Comparison of ENCODE assay signal across 9 cellular contexts in the genomic region with DNA sequence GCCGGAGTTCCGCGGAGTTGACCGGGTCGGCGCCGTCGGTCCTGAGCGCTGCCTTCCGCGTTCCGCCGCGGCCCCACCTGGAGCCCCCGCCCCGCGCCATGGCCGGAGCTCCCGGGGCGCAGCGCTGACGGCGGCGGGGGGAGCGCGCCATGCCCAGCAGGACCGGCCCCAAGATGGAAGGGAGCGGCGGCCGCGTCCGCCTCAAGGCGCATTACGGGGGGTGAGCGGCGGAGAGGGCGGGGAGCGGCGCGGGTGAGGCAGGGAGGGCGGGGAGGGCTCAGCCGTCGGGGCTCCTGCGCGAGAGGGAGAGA. TPM values are rescaled to one million over a fixed set of nuclear protein-coding genes. Genes with fewer than 3 reads are reported as not detected.
DNase-seq lines count a peak whose midpoint lies in the region; TF ChIP-seq lines count a peak whose summit lies in the region.
"Had no signal": no experiment of that assay in that cellular context is flagged by ENCODE, and none has a peak within 500 bp of the region (broad histone marks: within the 10 kb centered on the region; RNA-seq: fewer than 3 reads in every experiment).

No MANE protein-coding gene starts in this region.

- no peaks in the 10 kb centered on the region for H3K36me3 Mint-ChIP-seq in activated CD4-positive, alpha-beta T cell treated with anti-CD3 and anti-CD28 coated beads, Interleukin-2, amount 10 ng/mL, durations not matched to agents 24 days and 14 days (ENCODE audit: low read depth)
- no peaks in the 10 kb centered on the region for H3K36me3 Mint-ChIP-seq in type B pancreatic cell

- TF ChIP-seq CTCF in WERI-Rb-1 (IDR thresholded peaks at IDR 0.05; ENCODE audit: low read depth, low read length) (no peak), stomach (IDR thresholded peaks at IDR 0.05) (no peak), foreskin fibroblast (IDR thresholded peaks at IDR 0.05; ENCODE audit: low read depth, low read length) (no peak), type B pancreatic cell (conservative IDR thresholded peaks at IDR 0.05) (no peak)

- H3K27me3 Mint-ChIP-seq in activated CD4-positive, alpha-beta T cell treated with anti-CD3 and anti-CD28 coated beads, Interleukin-2, amount 10 ng/mL, durations not matched to agents 24 days and 14 days, result peaks cover 40% of the 10 kb centered on the region
- H3K27me3 Mint-ChIP-seq in type B pancreatic cell, result peaks cover 36% of the 10 kb centered on the region

- peak overlapping the region; percentile 53 for H3K27ac ChIP-seq in WERI-Rb-1
- peak overlapping the region; percentile 67 to 86 (median 81) for H3K27ac ChIP-seq in stomach
- H3K27ac ChIP-seq: HL-60 had no signal

- intact Hi-C loops in activated CD4-positive, alpha-beta T cell treated with anti-CD3 and anti-CD28 coated beads, Interleukin-2, amount 10 ng/mL, durations not matched to agents 24 days and 14 days (cut with micrococcal nuclease), result no loop called here
- intact Hi-C loops in stomach (cut with DNase I; ENCODE audit: low total_unique reads), result loop anchor here (5.0 kb wide), 1 partner anchor 103 kb away; no protein-coding TSS in a partner anchor

- 0 to 2% (median 1%) methylated on average over 19 to 45 of the region's 45 CpGs; no CpG with 5 or more reads in 2 of the 5 donors for WGBS in stomach, 5 donors

- no peak for TF ChIP-seq POLR2A in stomach (IDR thresholded peaks at IDR 0.05)

- H3K27ac Mint-ChIP-seq in activated CD4-positive, alpha-beta T cell treated with anti-CD3 and anti-CD28 coated beads, Interleukin-2, amount 10 ng/mL, durations not matched to agents 24 days and 14 days, result no peak overlapping the region
- H3K27ac Mint-ChIP-seq in type B pancreatic cell, result no peak overlapping the region

- peak overlapping the region; percentile 56 for H3K4me3 ChIP-seq in WERI-Rb-1 (ENCODE audit: low read depth, low read length)
- peak overlapping the region; percentile 88 for H3K4me3 ChIP-seq in iPS-18c (ENCODE audit: insufficient read depth, low read depth, low read length)
- H3K4me3 ChIP-seq in stomach, result peak overlapping the region; percentile 62 to 76 (median 70)
- no peak overlapping the region for H3K4me3 ChIP-seq in foreskin fibroblast (ENCODE audit: low read depth in 1 of 2, low read length in 2 of 2)

- H3K9me3 ChIP-seq in WERI-Rb-1 (ENCODE audit: severe bottlenecking) (no peaks in the 10 kb centered on the region), iPS-18c (ENCODE audit: control insufficient read depth, insufficient read depth, low read length) (no peaks in the 10 kb centered on the region), stomach (no peaks in the 10 kb centered on the region)

- DNase-seq in activated CD4-positive, alpha-beta T cell treated with anti-CD3 and anti-CD28 coated beads for 48 hours, result peak; percentile 38
- DNase-seq in activated CD4-positive, alpha-beta T cell treated with anti-CD3 and anti-CD28 coated beads, Interleukin-2, amount 10 ng/mL, durations not matched to agents 24 days and 14 days, result no peak
- peak; percentile 54 for DNase-seq in WERI-Rb-1
- DNase-seq in stomach, result no peak
- DNase-seq in COLO668 (lab: John Stamatoyannopoulos, UW; ENCODE audit: unreplicated experiment), result no peak
- DNase-seq in foreskin fibroblast, result no peak
- no peak for DNase-seq in type B pancreatic cell (ENCODE audit: extremely low spot score, unreplicated experiment)

- peaks cover under 1% of the 10 kb centered on the region; the same call in 1 of the 2 replicates for H3K36me3 ChIP-seq in WERI-Rb-1
- H3K36me3 ChIP-seq in stomach, result peaks cover 0 to 2% (median 1%) of the 10 kb centered on the region in 4 donors

- peaks cover 0 to 63% (median 47%) of the 10 kb centered on the region in 4 donors for H3K4me1 ChIP-seq in stomach

- H3K9me3 Mint-ChIP-seq in activated CD4-positive, alpha-beta T cell treated with anti-CD3 and anti-CD28 coated beads, Interleukin-2, amount 10 ng/mL, durations not matched to agents 24 days and 14 days, result no peaks in the 10 kb centered on the region
- no peaks in the 10 kb centered on the region for H3K9me3 Mint-ChIP-seq in type B pancreatic cell

- peaks cover 7% of the 10 kb centered on the region for H3K4me1 Mint-ChIP-seq in activated CD4-positive, alpha-beta T cell treated with anti-CD3 and anti-CD28 coated beads, Interleukin-2, amount 10 ng/mL, durations not matched to agents 24 days and 14 days
- H3K4me1 Mint-ChIP-seq in type B pancreatic cell (ENCODE audit: unreplicated experiment), result peaks cover 14% of the 10 kb centered on the region

- H3K27me3 ChIP-seq in WERI-Rb-1 (ENCODE audit: insufficient read depth, low read depth, severe bottlenecking), result no peaks in the 10 kb centered on the region
- peaks cover 5 to 66% (median 23%) of the 10 kb centered on the region in 3 donors for H3K27me3 ChIP-seq in stomach

- no peak overlapping the region for H3K4me3 Mint-ChIP-seq in activated CD4-positive, alpha-beta T cell treated with anti-CD3 and anti-CD28 coated beads, Interleukin-2, amount 10 ng/mL, durations not matched to agents 24 days and 14 days
- H3K4me3 Mint-ChIP-seq in type B pancreatic cell, result no peak overlapping the region

- no peak for TF ChIP-seq EP300 in stomach (IDR thresholded peaks at IDR 0.05)

RNA-seq across cellular contexts. Expression of a gene that starts 0.2 kb away (rescaled TPM):
- total RNA-seq in activated CD4-positive, alpha-beta T cell treated with anti-CD3 and anti-CD28 coated beads, Interleukin-2, amount 10 ng/mL, durations not matched to agents 24 days and 14 days, result 2.5 and 3.0 TPM in 2 replicates
- total RNA-seq in stomach (10 to 100 TPM; 11.1 to 55.8 (median 21.3) TPM), type B pancreatic cell (ENCODE audit: low replicate concordance) (33.2 and 64.4 TPM in 2 replicates)
- 10 to 100 TPM; 23.7 to 38.8 (median 27.3) TPM for polyA plus RNA-seq in stomach

RNA-seq across cellular contexts. Expression of a gene that starts 31.3 kb away (rescaled TPM):
- not detected in 2 replicates for total RNA-seq in activated CD4-positive, alpha-beta T cell treated with anti-CD3 and anti-CD28 coated beads, Interleukin-2, amount 10 ng/mL, durations not matched to agents 24 days and 14 days
- total RNA-seq in stomach (1 to 10 TPM in 1 of 5 donors, not detected in 4; 1.5 TPM), type B pancreatic cell (ENCODE audit: low replicate concordance) (0.43 and 2.0 TPM in 2 replicates)
- under 1 TPM in 2 of 3 donors, not detected in 1; 0.50 to 0.95 TPM for polyA plus RNA-seq in stomach

RNA-seq across cellular contexts. Expression of a gene that starts 46.9 kb away (rescaled TPM):
- not detected in 2 replicates for total RNA-seq in activated CD4-positive, alpha-beta T cell treated with anti-CD3 and anti-CD28 coated beads, Interleukin-2, amount 10 ng/mL, durations not matched to agents 24 days and 14 days
- total RNA-seq in stomach (under 1 TPM in 1 of 5 donors, not detected in 4; under 0.01 TPM), type B pancreatic cell (ENCODE audit: low replicate concordance) (0.76 and 1.5 TPM in 2 replicates)
- not detected for polyA plus RNA-seq in stomach

Comparison
In these comparisons a context has a peak if more than half of its experiments do, and no peak if none do; other contexts are left out.
1. DNase-seq: peak in activated CD4-positive, alpha-beta T cell treated with anti-CD3 and anti-CD28 coated beads for 48 hours (single experiment) and WERI-Rb-1 (single experiment); none in activated CD4-positive, alpha-beta T cell treated with anti-CD3 and anti-CD28 coated beads, Interleukin-2, amount 10 ng/mL, durations not matched to agents 24 days and 14 days (single experiment), stomach (single experiment), COLO668 (single experiment), foreskin fibroblast (0 of 2) and type B pancreatic cell (single experiment).
2. H3K4me3 ChIP-seq: peak in WERI-Rb-1 (single experiment), iPS-18c (single experiment) and stomach (4 of 4); none in foreskin fibroblast (0 of 2).